In the genomic region with DNA sequence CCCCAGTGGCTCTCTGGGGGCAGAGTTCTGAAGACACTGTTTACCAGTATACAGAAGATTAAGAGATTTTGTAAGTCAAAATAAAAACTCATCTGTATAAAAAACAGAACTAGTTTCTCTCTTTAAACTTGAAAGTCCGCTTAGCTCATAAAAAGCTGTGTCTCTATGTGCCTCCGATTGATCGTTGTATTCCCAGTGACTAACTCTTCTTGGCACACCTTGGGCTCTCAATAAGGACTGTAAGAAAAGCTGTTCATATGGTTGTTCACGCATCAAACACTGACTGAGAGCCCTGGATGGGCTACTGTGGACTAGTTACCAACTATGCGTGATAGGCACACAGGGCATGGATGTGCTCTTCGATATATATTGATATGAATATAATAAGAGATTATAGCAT, we compare ENCODE assay signal across 16 cellular contexts.
DNase-seq lines count a peak whose midpoint lies in the region; ATAC-seq, FAIRE-seq and TF ChIP-seq lines count a peak whose summit lies in the region.
"Had no signal": no experiment of that assay in that cellular context is flagged by ENCODE, and none has a peak within 500 bp of the region (broad histone marks: within the 10 kb centered on the region; RNA-seq: fewer than 3 reads in every experiment).

No MANE protein-coding gene starts in this region.

- H3K4me3 ChIP-seq in A549 (peak overlapping the region; percentile 15; the same call in 2 of the 3 replicates), IMR-90 (ENCODE audit: insufficient read depth, low read depth, low read length) (no peak overlapping the region), bronchial epithelial cell (ENCODE audit: low read depth, low read length) (no peak overlapping the region), sigmoid colon (no peak overlapping the region)

- peak overlapping the region; percentile 83 to 87 for H3K27ac ChIP-seq in A549
- H3K27ac ChIP-seq in IMR-90 (ENCODE audit: insufficient read depth, low read length), result no peak overlapping the region
- H3K27ac ChIP-seq in sigmoid colon, result peak overlapping the region in 2 of 4 donors; percentile 23 to 30

- H3K9me3 ChIP-seq in A549, result no peaks in the 10 kb centered on the region
- no peaks in the 10 kb centered on the region for H3K9me3 ChIP-seq in IMR-90 (ENCODE audit: control insufficient read depth, insufficient read depth, low read length)
- no peaks in the 10 kb centered on the region for H3K9me3 ChIP-seq in sigmoid colon

- H3K14ac ChIP-seq in IMR-90 (replicated peaks; ENCODE audit: low read depth, low read length), result peak overlapping the region; percentile 27; the same call in 1 of the 2 replicates

- peaks cover 9 to 50% of the 10 kb centered on the region in 2 experiments for H3K79me1 ChIP-seq in IMR-90 (ENCODE audit: low read depth in 1 of 2, low read length in 2 of 2)

- no peak for TF ChIP-seq CTCF in A549 (IDR thresholded peaks at IDR 0.05)
- TF ChIP-seq CTCF in IMR-90 (conservative IDR thresholded peaks at IDR 0.05; ENCODE audit: low read depth, low read length), result no peak
- no peak for TF ChIP-seq CTCF in bronchial epithelial cell (IDR thresholded peaks at IDR 0.05; ENCODE audit: insufficient read depth, low read length, severe bottlenecking)
- TF ChIP-seq CTCF in sigmoid colon (IDR thresholded peaks at IDR 0.05), result no peak

- H3K23ac ChIP-seq in IMR-90 (ENCODE audit: low read depth, low read length), result no peak overlapping the region; the same call in 1 of the 2 replicates

- H3K36me3 ChIP-seq in IMR-90 (ENCODE audit: control insufficient read depth, insufficient read depth, low read length), result no peaks in the 10 kb centered on the region
- H3K36me3 ChIP-seq in bronchial epithelial cell (ENCODE audit: control insufficient read depth, insufficient read depth, low read length), result no peaks in the 10 kb centered on the region
- no peaks in the 10 kb centered on the region for H3K36me3 ChIP-seq in sigmoid colon

- intact Hi-C loops in IMR-90 (cut with micrococcal nuclease) (no loop called here), left colon (cut with DNase I, micrococcal nuclease) (no loop called here), sigmoid colon (cut with DNase I) (no loop called here)

- H2AK5ac ChIP-seq in IMR-90 (ENCODE audit: low read depth, low read length), result peak overlapping the region; percentile 32; the same call in 1 of the 2 replicates

- peak overlapping the region; percentile 63; the same call in 1 of the 2 replicates for H4K5ac ChIP-seq in IMR-90 (ENCODE audit: low read depth, low read length)

- H3K27me3 ChIP-seq in IMR-90 (ENCODE audit: control insufficient read depth, insufficient read depth, low read length) (no peaks in the 10 kb centered on the region), bronchial epithelial cell (ENCODE audit: control insufficient read depth, insufficient read depth, low read length) (no peaks in the 10 kb centered on the region), sigmoid colon (no peaks in the 10 kb centered on the region)

- H4K20me1 ChIP-seq in IMR-90 (ENCODE audit: insufficient read depth, low read length), result no peaks in the 10 kb centered on the region

- peak overlapping the region; percentile 70 for H3K4ac ChIP-seq in IMR-90 (ENCODE audit: low read depth, low read length)

- 21% methylated on average over 6 of the region's 6 CpGs for WGBS in A549 (ENCODE audit: missing lambda C conversion rate)
- 100% methylated on average over 1 of the region's 6 CpGs; no CpG with 5 or more reads in 1 of the 2 experiments for WGBS in IMR-90 (ENCODE audit: extremely low coverage in 2 of 2, insufficient read length in 1 of 2), 2 experiments
- WGBS in sigmoid colon, 2 donors, result 43 to 76% methylated on average over 6 of the region's 6 CpGs

- TF ChIP-seq EP300 in A549 (IDR thresholded peaks at IDR 0.05) (no peak), sigmoid colon (IDR thresholded peaks at IDR 0.05) (no peak)

- H3K4me1 ChIP-seq in A549 (peaks cover 56% of the 10 kb centered on the region), IMR-90 (ENCODE audit: control insufficient read depth, insufficient read depth, low read length) (peaks cover 20% of the 10 kb centered on the region), sigmoid colon (peaks cover 0 to 32% (median 19%) of the 10 kb centered on the region in 4 donors)

- H3K9ac ChIP-seq in IMR-90 (ENCODE audit: low read depth, low read length), result no peak overlapping the region

- peak overlapping the region; percentile 70; the same call in 1 of the 2 replicates for H3K18ac ChIP-seq in IMR-90 (ENCODE audit: low read depth, low read length)

- peak overlapping the region; percentile 12; the same call in 1 of the 2 replicates for H2BK20ac ChIP-seq in IMR-90 (ENCODE audit: low read depth, low read length)

- H2BK15ac ChIP-seq in IMR-90 (ENCODE audit: low read depth, low read length), result peak overlapping the region; percentile 33; the same call in 2 of the 3 replicates

- POLR2A ChIA-PET in A549 (lab: Yijun Ruan, JAX), result no interaction called here
- POLR2A ChIA-PET in IMR-90 (lab: Charles Lee; ENCODE audit: unreplicated experiment), result interaction anchor here (0.6 kb wide), 1 partner anchor 101 kb away, joined by 4 read pairs; no protein-coding TSS in a partner anchor

- FAIRE-seq in A549 (lab: Jason Lieb, UNC) (no peak), bronchial epithelial cell (lab: Jason Lieb, UNC) (no peak)
- FAIRE-seq: A204.1 had no signal

- in situ Hi-C loops in IMR-90 (cut with MboI; ENCODE audit: low sequenced_read_pairs), result loop anchor here (10.0 kb wide), 1 partner anchor 192 kb away; no protein-coding TSS in a partner anchor

- H4K91ac ChIP-seq in IMR-90 (ENCODE audit: insufficient read depth, low read depth, low read length), result no peak overlapping the region

- H3K4me2 ChIP-seq in A549 (peak overlapping the region; percentile 92), IMR-90 (ENCODE audit: low read depth, low read length) (peak overlapping the region; percentile 69; the same call in 1 of the 2 replicates)

- BruUV-seq in IMR-90 (replicated peaks; lab: Mats Ljungman, UMichigan), result no TSS peak

- TF ChIP-seq RAD21 in A549 (conservative IDR thresholded peaks at IDR 0.05 in 1 of 2, IDR thresholded peaks at IDR 0.05 in 1 of 2) (no peak), IMR-90 (IDR thresholded peaks at IDR 0.05; ENCODE audit: low read length) (no peak)

- peak overlapping the region; percentile 30; the same call in 1 of the 2 replicates for H3K56ac ChIP-seq in IMR-90 (ENCODE audit: extremely low read depth, insufficient read depth, low read length)

- peak overlapping the region; percentile 13 to 14; a peak in 1 of 4 replicates for H4K8ac ChIP-seq in IMR-90 (ENCODE audit: low read depth in 2 of 2, low read length in 2 of 2)

- H2AK9ac ChIP-seq in IMR-90 (replicated peaks; ENCODE audit: low read depth, low read length, poor library complexity), result no peak overlapping the region

- DNase-seq in A549 (ENCODE audit: low read depth in 1 of 2, low spot score in 1 of 2), result peak in 1 of 2 experiments; percentile 42
- no peak for DNase-seq in IMR-90
- peak; percentile 43 for DNase-seq in bronchial epithelial cell (ENCODE audit: low read depth)
- DNase-seq in left colon, result no peak
- DNase-seq in sigmoid colon, result no peak
- DNase-seq in NOMO-1 treated with DMSO at 0.1 percent for 48 hours (lab: John Stamatoyannopoulos, UW; ENCODE audit: unreplicated experiment), result no peak
- DNase-seq: activated CD4-positive, alpha-beta T cell treated with anti-CD3 and anti-CD28 coated beads, Interleukin-2, amount 10 ng/mL, durations not matched to agents 7 days and 5 days; activated naive CD8-positive, alpha-beta T cell treated with anti-CD3 and anti-CD28 coated beads, Interleukin-2, amount 50 U/mL, for 24 hours; activated T-cell treated with anti-CD3 and anti-CD28 coated beads, Interleukin-2, amount 50 U/mL, for 48 hours; CD4-positive, alpha-beta T cell; GDM1; head of caudate nucleus; stimulated activated CD4-positive, alpha-beta T cell treated with anti-CD3 and anti-CD28 coated beads, Interleukin-15, amount 100 ng/mL, for 24 hours had no signal

- peak; percentile 52 to 66; a peak in 5 of 6 replicates for ATAC-seq in A549
- ATAC-seq in IMR-90 (ENCODE audit: low read depth), result no peak
- peak; percentile 57 for ATAC-seq in left colon
- ATAC-seq in HG02970 (IDR thresholded peaks at IDR 0.05; ENCODE audit: low FRiP score, unreplicated experiment), result no peak
- no peak for ATAC-seq in HG03280 (IDR thresholded peaks at IDR 0.05; ENCODE audit: unreplicated experiment)
- ATAC-seq: activated naive CD8-positive, alpha-beta T cell treated with anti-CD3 and anti-CD28 coated beads, Interleukin-2, amount 50 U/mL, for 24 hours had no signal

- CTCF ChIA-PET in A549 (lab: Yijun Ruan, JAX), result interaction anchor here (0.5 to 2.4 kb wide), 7 partner anchors 10 to 743 kb away, joined by 3 to 8 read pairs (median 3); a partner anchor contains a TSS
- CTCF ChIA-PET in IMR-90 (lab: Yijun Ruan, JAX), result interaction anchor here (0.7 to 2.0 kb wide), 3 partner anchors 46 to 96 kb away, joined by 3 to 5 read pairs (median 4); no protein-coding TSS in a partner anchor

- dilution Hi-C loops in IMR-90 (cut with HindIII; ENCODE audit: low sequenced_read_pairs, unreplicated experiment), result no loop called here

- H2AFZ ChIP-seq in IMR-90 (replicated peaks; ENCODE audit: low read length, poor library complexity), result no peak overlapping the region

- H3K9me1 ChIP-seq in IMR-90 (ENCODE audit: insufficient read depth, low read length), result peaks cover 6% of the 10 kb centered on the region; the same call in 1 of the 2 replicates

- H2BK120ac ChIP-seq in IMR-90 (ENCODE audit: low read depth, low read length), result peak overlapping the region; percentile 72

- no peak for TF ChIP-seq POLR2A in A549 (IDR thresholded peaks at IDR 0.05; ENCODE audit: low read length)
- no peak for TF ChIP-seq POLR2A in IMR-90 (IDR thresholded peaks at IDR 0.05; ENCODE audit: low read depth, low read length)
- no peak for TF ChIP-seq POLR2A in sigmoid colon (IDR thresholded peaks at IDR 0.05)

- peak overlapping the region; percentile 17 for H2BK5ac ChIP-seq in IMR-90 (ENCODE audit: low read depth, low read length, poor library complexity, severe bottlenecking)

TF ChIP-seq in A549, 52 proteins besides CTCF, POLR2A, EP300 and RAD21:
- TF ChIP-seq, protein P1, sequence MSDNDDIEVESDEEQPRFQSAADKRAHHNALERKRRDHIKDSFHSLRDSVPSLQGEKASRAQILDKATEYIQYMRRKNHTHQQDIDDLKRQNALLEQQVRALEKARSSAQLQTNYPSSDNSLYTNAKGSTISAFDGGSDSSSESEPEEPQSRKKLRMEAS (IDR thresholded peaks at IDR 0.05), result 0 out of 2 replicates have a peak, but pooled peaks have one; percentile 11
- no peak for TF ChIP-seq JUNB (IDR thresholded peaks at IDR 0.05)

TF ChIP-seq in IMR-90, 13 proteins besides CTCF, POLR2A, EP300 and RAD21:
- TF ChIP-seq SMC3 (IDR thresholded peaks at IDR 0.05; ENCODE audit: low read depth, low read length) (no peak), MXI1 (IDR thresholded peaks at IDR 0.05; ENCODE audit: borderline replicate concordance, low read depth, low read length) (no peak), NFE2L2 (IDR thresholded peaks at IDR 0.05; ENCODE audit: low read depth, low read length) (no peak), FOS (IDR thresholded peaks at IDR 0.05; ENCODE audit: low read depth, low read length) (no peak), RFX5 (IDR thresholded peaks at IDR 0.05; ENCODE audit: low read depth, low read length) (no peak)

Comparison
In these comparisons a context has a peak if more than half of its experiments do, and no peak if none do; other contexts are left out.
1. ATAC-seq: peak in A549 (2 of 2) and left colon (single experiment); none in IMR-90 (single experiment), HG02970 (single experiment) and HG03280 (single experiment).